ENCODE assay signal across 8 cellular contexts in genomic region chr12:25054783-25055144, GRCh38.
DNase-seq lines count a peak whose midpoint lies in the region; ATAC-seq and TF ChIP-seq lines count a peak whose summit lies in the region.

No MANE protein-coding gene starts in this region.

- POLR2A ChIA-PET in activated CD8-positive, alpha-beta T cell treated with anti-CD3 and anti-CD28 coated beads for 36 hours (lab: Charles Lee): interaction anchor here (0.8 to 1.0 kb wide), 2 partner anchors 36 to 330 kb away, joined by 3 read pairs; no protein-coding TSS in a partner anchor
- POLR2A ChIA-PET in GM10248 (lab: Yijun Ruan, JAX): no interaction called here

- no peaks in the 10 kb centered on the region for H3K9me3 Mint-ChIP-seq in activated CD8-positive, alpha-beta T cell treated with anti-CD3 and anti-CD28 coated beads for 36 hours

- H3K4me3 ChIP-seq in HL-60 (replicated peaks; ENCODE audit: insufficient read depth, low read length) (peak overlapping the region; percentile 64), esophagus squamous epithelium (peak overlapping the region in 3 of 4 donors; percentile 16 to 41 (median 39))

- H3K27ac ChIP-seq in HL-60 (replicated peaks): peak overlapping the region; percentile 99
- H3K27ac ChIP-seq in esophagus squamous epithelium: peak overlapping the region; percentile 59 to 82 (median 68)

- intact Hi-C loops in activated CD8-positive, alpha-beta T cell treated with anti-CD3 and anti-CD28 coated beads for 36 hours (cut with micrococcal nuclease): loop anchor here (5.0 kb wide), 3 partner anchors 57 to 152 kb away; no protein-coding TSS in a partner anchor
- intact Hi-C loops in esophagus squamous epithelium (cut with DNase I): no loop called here

- DNase-seq in HL-60 (ENCODE audit: low read depth in 1 of 2, low spot score in 1 of 2) (no peak), esophagus squamous epithelium (lab: John Stamatoyannopoulos, UW) (no peak), GM10248 (ENCODE audit: extremely low spot score) (no peak)
- DNase-seq in activated CD8-positive, alpha-beta T cell treated with anti-CD3 and anti-CD28 coated beads for 36 hours: peak; percentile 91
- DNase-seq in stimulated activated CD8-positive, alpha-beta memory T cell treated with anti-CD3 and anti-CD28 coated beads, Interleukin-4, amount 100 ng/mL, for 48 hours: peak; percentile 69

- H3K36me3 Mint-ChIP-seq in activated CD8-positive, alpha-beta T cell treated with anti-CD3 and anti-CD28 coated beads for 36 hours (ENCODE audit: low read depth): peaks cover 2% of the 10 kb centered on the region

- WGBS in esophagus squamous epithelium, 2 donors: 15 to 32% methylated on average over 5 of the region's 5 CpGs

- TF ChIP-seq POLR2A in esophagus squamous epithelium (IDR thresholded peaks at IDR 0.05): no peak

- peak overlapping the region; percentile 93 for H3K27ac Mint-ChIP-seq in activated CD8-positive, alpha-beta T cell treated with anti-CD3 and anti-CD28 coated beads for 36 hours

- H3K4me1 Mint-ChIP-seq in activated CD8-positive, alpha-beta T cell treated with anti-CD3 and anti-CD28 coated beads for 36 hours (ENCODE audit: low read depth): peaks cover 49% of the 10 kb centered on the region

- peak overlapping the region; percentile 96 for H3K4me3 Mint-ChIP-seq in activated CD8-positive, alpha-beta T cell treated with anti-CD3 and anti-CD28 coated beads for 36 hours

- peaks cover 4 to 54% (median 11%) of the 10 kb centered on the region in 3 donors for H3K4me1 ChIP-seq in esophagus squamous epithelium

- no peaks in the 10 kb centered on the region for H3K9me3 ChIP-seq in esophagus squamous epithelium

- H3K27me3 Mint-ChIP-seq in activated CD8-positive, alpha-beta T cell treated with anti-CD3 and anti-CD28 coated beads for 36 hours: no peaks in the 10 kb centered on the region

- H3K36me3 ChIP-seq in esophagus squamous epithelium: no peaks in the 10 kb centered on the region

- ATAC-seq in activated CD8-positive, alpha-beta T cell treated with anti-CD3 and anti-CD28 coated beads for 36 hours: peak; percentile 17
- ATAC-seq in GM21515 (IDR thresholded peaks at IDR 0.05; ENCODE audit: unreplicated experiment) (no peak), HG03095 (IDR thresholded peaks at IDR 0.05; ENCODE audit: unreplicated experiment) (no peak), HG02884 (IDR thresholded peaks at IDR 0.05; ENCODE audit: unreplicated experiment) (no peak)

- no peaks in the 10 kb centered on the region for H3K27me3 ChIP-seq in HL-60 (ENCODE audit: insufficient read depth, poor library complexity, severe bottlenecking)
- no peaks in the 10 kb centered on the region for H3K27me3 ChIP-seq in esophagus squamous epithelium

- no peak for TF ChIP-seq CTCF in HL-60 (IDR thresholded peaks at IDR 0.05; ENCODE audit: insufficient read depth, low read length)
- no peak for TF ChIP-seq CTCF in activated CD8-positive, alpha-beta T cell treated with anti-CD3 and anti-CD28 coated beads for 36 hours (IDR thresholded peaks at IDR 0.05)
- TF ChIP-seq CTCF in esophagus squamous epithelium (IDR thresholded peaks at IDR 0.05): no peak
- no peak for TF ChIP-seq CTCF in GM10248 (IDR thresholded peaks at IDR 0.05; ENCODE audit: control extremely low read depth, extremely low read depth, low read depth, missing control alignments)

- CTCF ChIA-PET in activated CD8-positive, alpha-beta T cell treated with anti-CD3 and anti-CD28 coated beads for 36 hours (lab: Charles Lee): interaction anchor here (1.0 kb wide), 1 partner anchor 63 kb away, joined by 3 read pairs; no protein-coding TSS in a partner anchor
- CTCF ChIA-PET in GM10248 (lab: Yijun Ruan, JAX): interaction anchor here (1.3 to 2.0 kb wide), 3 partner anchors 49 to 63 kb away, joined by 3 to 8 read pairs (median 3); no protein-coding TSS in a partner anchor

Comparison
In these comparisons a context has a peak if more than half of its experiments do, and no peak if none do; other contexts are left out.
1. DNase-seq: peak in activated CD8-positive, alpha-beta T cell treated with anti-CD3 and anti-CD28 coated beads for 36 hours (single experiment) and stimulated activated CD8-positive, alpha-beta memory T cell treated with anti-CD3 and anti-CD28 coated beads, Interleukin-4, amount 100 ng/mL, for 48 hours (single experiment); none in HL-60 (0 of 2), esophagus squamous epithelium (single experiment) and GM10248 (single experiment).